8 cellular contexts compared by ENCODE assay signal in the genomic region with DNA sequence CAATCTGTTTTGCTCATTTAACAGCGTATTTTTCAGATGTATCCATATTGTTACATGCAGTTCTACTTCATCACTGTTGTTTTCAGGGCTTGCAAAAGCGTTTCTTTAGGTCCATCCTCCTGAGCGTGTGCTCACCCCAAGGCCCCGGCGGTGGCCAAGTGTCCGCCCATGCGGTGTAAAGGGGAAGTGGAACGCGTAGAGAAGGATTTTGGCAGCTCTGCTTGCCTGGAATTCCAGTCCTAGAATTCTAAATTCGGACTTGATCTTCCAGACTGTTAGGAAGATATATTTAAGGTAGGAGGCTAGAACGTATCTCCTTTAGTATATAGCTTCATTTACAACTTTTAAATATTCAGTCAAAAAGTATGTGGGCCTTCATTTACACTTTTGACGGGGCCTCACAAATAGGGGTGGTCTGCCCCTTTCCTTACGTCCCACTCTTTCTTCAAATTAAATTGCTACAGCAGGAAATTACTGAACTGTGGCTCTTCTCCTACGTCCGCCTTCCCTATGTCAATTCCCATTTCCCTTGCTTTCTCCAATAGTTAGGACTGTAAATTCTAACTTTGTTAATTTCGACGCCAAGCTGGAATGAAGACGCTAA. TPM values are rescaled to one million over a fixed set of nuclear protein-coding genes. Genes with fewer than 3 reads are reported as not detected.
DNase-seq lines count a peak whose midpoint lies in the region; FAIRE-seq and TF ChIP-seq lines count a peak whose summit lies in the region.

No MANE protein-coding gene starts in this region.

- H3K36me3 ChIP-seq in mammary epithelial cell (ENCODE audit: insufficient read depth, low read length) (no peaks in the 10 kb centered on the region), kidney (ENCODE audit: control insufficient read depth in 1 of 2, insufficient read depth in 2 of 2, low read length in 2 of 2) (no peaks in the 10 kb centered on the region), stomach (no peaks in the 10 kb centered on the region)

- TSS peak; percentile 51 for BruUV-seq in mammary epithelial cell (replicated peaks; lab: Mats Ljungman, UMichigan)

- H3K4me3 Mint-ChIP-seq in T-helper 1 cell treated with Interleukin-12 subunit alpha and Interleukin-12 subunit beta and Interleukin-4 antibody, amounts not matched to agents 30 μg/mL and 1 μg/mL, for 36 hours = peak overlapping the region; percentile 86

- no peaks in the 10 kb centered on the region for H4K20me1 ChIP-seq in mammary epithelial cell (ENCODE audit: insufficient read depth, low read length)

- peak overlapping the region; percentile 55 for H3K27ac ChIP-seq in mammary epithelial cell (ENCODE audit: insufficient read depth, low read depth, low read length)
- peak overlapping the region; percentile 86 to 93 for H3K27ac ChIP-seq in kidney (ENCODE audit: low read depth in 2 of 2, low read length in 2 of 2)
- peak overlapping the region; percentile 95 to 98 (median 97) for H3K27ac ChIP-seq in stomach

- intact Hi-C loops in mammary epithelial cell (cut with micrococcal nuclease) = no loop called here
- intact Hi-C loops in kidney (cut with DNase I) = no loop called here
- intact Hi-C loops in stomach (cut with DNase I; ENCODE audit: low total_unique reads) = loop anchor here (5.0 kb wide), 1 partner anchor 433 kb away; no protein-coding TSS in a partner anchor

- H3K4me1 Mint-ChIP-seq in T-helper 1 cell treated with Interleukin-12 subunit alpha and Interleukin-12 subunit beta and Interleukin-4 antibody, amounts not matched to agents 30 μg/mL and 1 μg/mL, for 36 hours (ENCODE audit: low read depth) = peaks cover 37% of the 10 kb centered on the region

- H3K4me2 ChIP-seq in mammary epithelial cell (ENCODE audit: insufficient read depth, low read depth, low read length) = peak overlapping the region; percentile 67

- WGBS in mammary epithelial cell (ENCODE audit: low coverage, missing lambda C conversion rate) = 5% methylated on average over 18 of the region's 18 CpGs
- WGBS in stomach, 5 donors = 13 to 23% (median 21%) methylated on average over 18 of the region's 18 CpGs

- H3K79me2 ChIP-seq in mammary epithelial cell (ENCODE audit: insufficient read depth, low read length) = peaks cover 43% of the 10 kb centered on the region

- TF ChIP-seq CTCF in mammary epithelial cell (conservative IDR thresholded peaks at IDR 0.05 in 1 of 2, IDR thresholded peaks at IDR 0.05 in 1 of 2; ENCODE audit: extremely low read depth in 1 of 2, insufficient read depth in 1 of 2, low read depth in 1 of 2, low read length in 2 of 2) (peak in 1 of 2 donors; percentile 31), kidney (IDR thresholded peaks at IDR 0.05; ENCODE audit: borderline replicate concordance, extremely low read depth, insufficient read depth) (peak; percentile 11), stomach (IDR thresholded peaks at IDR 0.05) (peak in 1 of 7 experiments; percentile 15), D721Med (IDR thresholded peaks at IDR 0.05; ENCODE audit: insufficient read depth, missing control alignments) (no peak)

- H3K36me3 Mint-ChIP-seq in T-helper 1 cell treated with Interleukin-12 subunit alpha and Interleukin-12 subunit beta and Interleukin-4 antibody, amounts not matched to agents 30 μg/mL and 1 μg/mL, for 36 hours (ENCODE audit: low read depth) = peaks cover 2% of the 10 kb centered on the region

- H2AFZ ChIP-seq in mammary epithelial cell (ENCODE audit: low read depth, low read length) = peak overlapping the region; percentile 73

- peak overlapping the region; percentile 6 to 93 (median 45) for H3K4me3 ChIP-seq in mammary epithelial cell (replicated peaks in 1 of 3; ENCODE audit: insufficient read depth in 1 of 3, low read depth in 2 of 3, low read length in 3 of 3)
- peak overlapping the region; percentile 87 to 94 for H3K4me3 ChIP-seq in kidney (ENCODE audit: low read length in 2 of 2)
- peak overlapping the region; percentile 83 to 94 (median 90) for H3K4me3 ChIP-seq in stomach

- no peaks in the 10 kb centered on the region for H3K9me3 Mint-ChIP-seq in T-helper 1 cell treated with Interleukin-12 subunit alpha and Interleukin-12 subunit beta and Interleukin-4 antibody, amounts not matched to agents 30 μg/mL and 1 μg/mL, for 36 hours

- no peaks in the 10 kb centered on the region for H3K27me3 Mint-ChIP-seq in T-helper 1 cell treated with Interleukin-12 subunit alpha and Interleukin-12 subunit beta and Interleukin-4 antibody, amounts not matched to agents 30 μg/mL and 1 μg/mL, for 36 hours (ENCODE audit: low read depth)

- peak overlapping the region; percentile 95 for H3K27ac Mint-ChIP-seq in T-helper 1 cell treated with Interleukin-12 subunit alpha and Interleukin-12 subunit beta and Interleukin-4 antibody, amounts not matched to agents 30 μg/mL and 1 μg/mL, for 36 hours

- dilution Hi-C loops in mammary epithelial cell (cut with HindIII; ENCODE audit: low sequenced_read_pairs) = no loop called here

- CTCF ChIA-PET in mammary epithelial cell (lab: Charles Lee; ENCODE audit: low non-redundant PET) = interaction anchor here (0.8 to 0.9 kb wide), 2 partner anchors 142 to 417 kb away, joined by 4 to 7 read pairs; no protein-coding TSS in a partner anchor

- H3K9ac ChIP-seq in mammary epithelial cell (ENCODE audit: insufficient read depth, low read length) = peak overlapping the region; percentile 46
- H3K9ac ChIP-seq in kidney (ENCODE audit: low read length in 2 of 2) = peak overlapping the region; percentile 78 to 98

- DNase-seq in T-helper 1 cell = no peak
- peak; percentile 16 for DNase-seq in NCI-H774 (lab: John Stamatoyannopoulos, UW)
- peak; percentile 24 for DNase-seq in mammary epithelial cell
- DNase-seq in kidney = peak; percentile 77
- DNase-seq in stomach = no peak
- no peak for DNase-seq in DMS153 (lab: John Stamatoyannopoulos, UW)
- DNase-seq in D721Med (ENCODE audit: insufficient read length, low spot score) = no peak

- FAIRE-seq in kidney (lab: Jason Lieb, UNC) = no peak
- FAIRE-seq in D721Med (lab: Jason Lieb, UNC) = no peak

- in situ Hi-C loops in mammary epithelial cell (cut with MboI; ENCODE audit: low sequenced_read_pairs in 2 of 2) = loop anchor here in 1 of 2 donors (10.0 kb wide), 1 partner anchor 425 kb away; no protein-coding TSS in a partner anchor

- no peaks in the 10 kb centered on the region for H3K27me3 ChIP-seq in mammary epithelial cell (ENCODE audit: insufficient read depth, low read length)
- H3K27me3 ChIP-seq in stomach = no peaks in the 10 kb centered on the region

- no peaks in the 10 kb centered on the region for H3K9me3 ChIP-seq in mammary epithelial cell (replicated peaks; ENCODE audit: insufficient read depth, low read length)
- no peaks in the 10 kb centered on the region for H3K9me3 ChIP-seq in kidney (ENCODE audit: control insufficient read depth in 1 of 2, low read length in 2 of 2)
- no peaks in the 10 kb centered on the region for H3K9me3 ChIP-seq in stomach

- H3K4me1 ChIP-seq in mammary epithelial cell (ENCODE audit: insufficient read depth, low read length) (peaks cover 22% of the 10 kb centered on the region), kidney (ENCODE audit: control insufficient read depth in 1 of 2, insufficient read depth in 1 of 2, low read depth in 1 of 2, low read length in 2 of 2) (peaks cover 10 to 13% of the 10 kb centered on the region in 2 donors), stomach (peaks cover 10 to 52% (median 40%) of the 10 kb centered on the region in 4 donors)

- no peak for TF ChIP-seq EP300 in stomach (IDR thresholded peaks at IDR 0.05)

- no peak for TF ChIP-seq POLR2A in stomach (IDR thresholded peaks at IDR 0.05)

RNA-seq across cellular contexts. Expression of gene TBC1D23, which starts 0.6 kb away (rescaled TPM):
- total RNA-seq in mammary epithelial cell (10 to 100 TPM; 54.3 to 57.1 TPM), kidney (46.9 TPM), stomach (10 to 100 TPM in 3 of 5 donors, 1 to 10 TPM in 2; 7.0 to 79.5 (median 61.4) TPM)
- polyA plus RNA-seq in mammary epithelial cell (17.8 TPM), kidney (ENCODE audit: insufficient read depth, low read depth, low replicate concordance) (18.0 TPM), stomach (10 to 100 TPM; 14.6 to 19.4 (median 15.1) TPM)
- 17.3 TPM for polyA minus RNA-seq in mammary epithelial cell

Comparison
In these comparisons a context has a peak if more than half of its experiments do, and no peak if none do; other contexts are left out.
1. DNase-seq: peak in NCI-H774 (single experiment), mammary epithelial cell (single experiment) and kidney (single experiment); none in T-helper 1 cell (0 of 5), stomach (single experiment), DMS153 (single experiment) and D721Med (single experiment).
2. Peak in every context shown above with its lines, with median percentiles within 50 percentile points of each other: H3K27ac ChIP-seq and H3K4me3 ChIP-seq.